Comparison of ENCODE assay signal across 22 cellular contexts in the genomic region with DNA sequence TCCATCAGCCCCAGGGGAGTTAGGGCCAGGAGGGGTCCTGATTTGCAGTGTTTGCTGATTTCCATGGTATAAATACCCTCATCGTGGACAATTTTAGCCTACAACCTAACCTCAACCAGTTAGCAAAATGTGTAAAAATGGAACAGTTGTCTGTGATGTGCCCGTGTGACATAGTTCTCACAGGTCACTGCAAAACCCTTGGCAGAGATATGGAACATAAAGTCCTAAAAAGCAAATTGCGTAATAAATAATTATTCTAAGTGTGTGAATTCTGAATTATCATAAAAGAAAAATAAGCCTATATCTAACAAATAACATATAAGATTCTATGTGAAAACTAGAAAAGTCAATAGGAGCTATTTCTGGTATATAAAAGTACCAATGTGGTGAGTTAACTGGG. TPM values are rescaled to one million over a fixed set of nuclear protein-coding genes. Genes with fewer than 3 reads are reported as not detected.
DNase-seq lines count a peak whose midpoint lies in the region; ATAC-seq, FAIRE-seq and TF ChIP-seq lines count a peak whose summit lies in the region.
"Had no signal": no experiment of that assay in that cellular context is flagged by ENCODE, and none has a peak within 500 bp of the region (broad histone marks: within the 10 kb centered on the region; RNA-seq: fewer than 3 reads in every experiment).

No MANE protein-coding gene starts in this region.

- H3K9me3 ChIP-seq in astrocyte (ENCODE audit: insufficient read depth, low read depth, low read length): no peaks in the 10 kb centered on the region
- no peaks in the 10 kb centered on the region for H3K9me3 ChIP-seq in skeletal muscle satellite cell (replicated peaks; ENCODE audit: low read length)
- H3K9me3 ChIP-seq: Peyer's patch had no signal

- no peak for FAIRE-seq in astrocyte (lab: Jason Lieb, UNC)
- FAIRE-seq: GM12878, GM18507 had no signal

- no peaks in the 10 kb centered on the region for H3K36me3 ChIP-seq in astrocyte (ENCODE audit: insufficient read depth, low read length)
- no peaks in the 10 kb centered on the region for H3K36me3 ChIP-seq in skeletal muscle satellite cell (ENCODE audit: insufficient read depth, low read length)
- H3K36me3 ChIP-seq: MG63, Peyer's patch had no signal

- no peak overlapping the region for H2AFZ ChIP-seq in astrocyte (ENCODE audit: low read depth, low read length)
- H2AFZ ChIP-seq: GM23338 had no signal

- TF ChIP-seq CTCF in astrocyte (IDR thresholded peaks at IDR 0.05; ENCODE audit: insufficient read depth, low read depth, low read length) (no peak), foreskin keratinocyte (conservative IDR thresholded peaks at IDR 0.05) (no peak)

- DNase-seq in LHCN-M2 (ENCODE audit: low read depth) (peak; percentile 39), astrocyte (ENCODE audit: low read depth) (no peak), foreskin keratinocyte (no peak), LoVo (ENCODE audit: low spot score) (no peak), erythroblast (lab: John Stamatoyannopoulos, UW) (no peak)
- DNase-seq: DMS 273 treated with DMSO at 0.1 percent for 48 hours, GDM1, KG1, NCI-H1092, NCI-H146, NCI-H2081, NCI-H510A treated with DMSO at 0.1 percent for 48 hours, Peyer's patch, SHP77 had no signal

- no peaks in the 10 kb centered on the region for H4K20me1 ChIP-seq in astrocyte (ENCODE audit: insufficient read depth, low read length)

- H3K27me3 Mint-ChIP-seq in astrocyte (ENCODE audit: low read depth, unreplicated experiment): no peaks in the 10 kb centered on the region

- H3K36me3 Mint-ChIP-seq in astrocyte (ENCODE audit: low read depth, unreplicated experiment): no peaks in the 10 kb centered on the region

- H3K4me1 Mint-ChIP-seq in astrocyte (ENCODE audit: low read depth, unreplicated experiment): peaks cover 20% of the 10 kb centered on the region
- H3K4me1 Mint-ChIP-seq: GM23338 had no signal

- no peak for TF ChIP-seq POLR2A in erythroblast (IDR thresholded peaks at IDR 0.05; ENCODE audit: low read length)

- H3K27ac Mint-ChIP-seq in astrocyte (ENCODE audit: unreplicated experiment): no peak overlapping the region
- H3K27ac Mint-ChIP-seq: GM23338 had no signal

- H3K27me3 ChIP-seq in astrocyte (ENCODE audit: insufficient read depth, low read length): no peaks in the 10 kb centered on the region
- H3K27me3 ChIP-seq in foreskin keratinocyte: no peaks in the 10 kb centered on the region
- H3K27me3 ChIP-seq in skeletal muscle satellite cell (ENCODE audit: control insufficient read depth, insufficient read depth, low read length): no peaks in the 10 kb centered on the region
- H3K27me3 ChIP-seq: MG63, Peyer's patch had no signal

- no peak overlapping the region for H3K4me3 Mint-ChIP-seq in astrocyte (ENCODE audit: unreplicated experiment)
- H3K4me3 Mint-ChIP-seq: GM23338 had no signal

- H3K4me2 ChIP-seq in astrocyte (ENCODE audit: low read length) (no peak overlapping the region), skeletal muscle satellite cell (ENCODE audit: low read length) (no peak overlapping the region)
- H3K4me2 ChIP-seq: GM23338 had no signal

- H3K79me2 ChIP-seq in astrocyte (ENCODE audit: insufficient read depth, low read length): no peaks in the 10 kb centered on the region

- H3K9ac ChIP-seq in astrocyte (ENCODE audit: low read length) (no peak overlapping the region), skeletal muscle satellite cell (ENCODE audit: low read depth, low read length) (peak overlapping the region; percentile 12)

- no peak for ATAC-seq in foreskin keratinocyte
- no peak for ATAC-seq in HG02588 (IDR thresholded peaks at IDR 0.05; ENCODE audit: unreplicated experiment)
- ATAC-seq: GM12878, GM23338, HCT116 had no signal

- H3K4me1 ChIP-seq in astrocyte (ENCODE audit: insufficient read depth, low read length) (peaks cover 19% of the 10 kb centered on the region), foreskin keratinocyte (peaks cover 36% of the 10 kb centered on the region), skeletal muscle satellite cell (ENCODE audit: control insufficient read depth, insufficient read depth, low read length) (peaks cover 42% of the 10 kb centered on the region)
- H3K4me1 ChIP-seq: Peyer's patch had no signal

- H3K4me3 ChIP-seq in astrocyte (ENCODE audit: insufficient read depth, low read depth, low read length): no peak overlapping the region
- H3K4me3 ChIP-seq in skeletal muscle satellite cell (ENCODE audit: low read length): no peak overlapping the region
- H3K4me3 ChIP-seq: GM12878, GM23338, MG63, Peyer's patch had no signal

- peak overlapping the region; percentile 39 for H3K27ac ChIP-seq in astrocyte (ENCODE audit: low read depth, low read length)
- H3K27ac ChIP-seq in foreskin keratinocyte: peak overlapping the region; percentile 65
- H3K27ac ChIP-seq: C4-2B, Peyer's patch had no signal

- no peaks in the 10 kb centered on the region for H3K9me3 Mint-ChIP-seq in astrocyte (ENCODE audit: unreplicated experiment)
- H3K9me3 Mint-ChIP-seq: GM23338 had no signal

RNA-seq across cellular contexts. Expression of gene KCTD12, which starts 32.0 kb away (rescaled TPM):
- total RNA-seq in LHCN-M2 (2014; rRNA removed) (97.0 and 137 TPM in 2 replicates), astrocyte (13.0 and 13.7 TPM in 2 replicates), foreskin keratinocyte (24.4 and 45.8 TPM in 2 replicates)
- polyA plus RNA-seq in LHCN-M2 (2012): 8.0 TPM
- polyA plus RNA-seq in foreskin keratinocyte: 6.5 and 14.2 TPM in 2 replicates
- total RNA-seq in skeletal muscle satellite cell (2012; rRNA removed): 47.0 and 70.0 TPM in 2 replicates
